ENCODE assay signal across 16 cellular contexts in the genomic region with DNA sequence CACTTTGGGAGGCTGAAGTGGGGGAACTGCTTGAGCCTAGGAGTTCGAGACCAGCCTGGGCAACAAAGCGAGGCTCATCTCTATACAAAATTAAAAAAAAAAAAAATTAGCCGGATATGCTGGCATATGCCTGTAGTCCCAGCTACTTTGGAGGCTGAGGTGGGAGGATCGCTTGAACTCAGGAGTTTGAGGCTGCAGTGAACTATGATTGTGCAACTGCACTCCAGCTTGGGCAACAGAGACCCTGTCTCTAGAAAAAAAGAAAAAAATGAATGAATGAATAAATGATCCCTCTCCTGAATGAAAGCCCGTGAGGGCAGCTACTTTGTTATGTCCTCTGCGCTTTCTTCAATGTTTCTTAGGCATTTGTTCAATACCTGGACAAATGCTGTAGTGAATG.
"Had no signal": no experiment of that assay in that cellular context is flagged by ENCODE, and none has a peak within 500 bp of the region (broad histone marks: within the 10 kb centered on the region; RNA-seq: fewer than 3 reads in every experiment).

No MANE protein-coding gene starts in this region.

- H3K4me3 Mint-ChIP-seq: naive thymus-derived CD4-positive, alpha-beta T cell; nephron progenitor cell; stimulated activated naive B cell treated with anti-CD40 and anti-IgM and Interleukin-4, amounts not matched to agents 10 μg/mL and 1 μg/mL and 100 μg/mL, for 72 hours; stimulated activated naive CD8-positive, alpha-beta T cell treated with anti-CD3 and anti-CD28 coated beads, Interleukin-15, amount 100 ng/mL, for 72 hours had no signal

- H3K36me3 ChIP-seq: left lung, neutrophil, tibial nerve had no signal

- DNase-seq: dorsolateral prefrontal cortex; effector CD8-positive, alpha-beta T cell; islet precursor cell; left lung; naive thymus-derived CD4-positive, alpha-beta T cell; nephron progenitor cell; stimulated activated CD4-positive, alpha-beta T cell treated with anti-CD3 and anti-CD28 coated beads, Interleukin-2, amount 100 ng/mL, for 24 hours; stimulated activated CD4-positive, alpha-beta T cell treated with anti-CD3 and anti-CD28 coated beads, Interleukin-4, amount 100 ng/mL, for 4 hours; stimulated activated naive B cell treated with anti-CD40 and anti-IgM and Interleukin-4, amounts not matched to agents 10 μg/mL and 1 μg/mL and 100 μg/mL, for 72 hours; testis had no signal

- H3K27me3 ChIP-seq: dorsolateral prefrontal cortex, left lung, testis, tibial nerve had no signal

- H3K9me3 Mint-ChIP-seq: stimulated activated naive B cell treated with anti-CD40 and anti-IgM and Interleukin-4, amounts not matched to agents 10 μg/mL and 1 μg/mL and 100 μg/mL, for 72 hours; stimulated activated naive CD8-positive, alpha-beta T cell treated with anti-CD3 and anti-CD28 coated beads, Interleukin-15, amount 100 ng/mL, for 72 hours had no signal

- H3K4me1 Mint-ChIP-seq: stimulated activated naive B cell treated with anti-CD40 and anti-IgM and Interleukin-4, amounts not matched to agents 10 μg/mL and 1 μg/mL and 100 μg/mL, for 72 hours had no signal

- H3K36me3 Mint-ChIP-seq: naive thymus-derived CD4-positive, alpha-beta T cell; stimulated activated naive B cell treated with anti-CD40 and anti-IgM and Interleukin-4, amounts not matched to agents 10 μg/mL and 1 μg/mL and 100 μg/mL, for 72 hours had no signal

- H3K4me3 ChIP-seq: coronary artery, dorsolateral prefrontal cortex, left lung, psoas muscle, skin epidermis, testis, tibial nerve had no signal

- H3K9me3 ChIP-seq: left lung, neutrophil, psoas muscle, testis, tibial nerve had no signal

- H3K27ac ChIP-seq: dorsolateral prefrontal cortex, left lung, neutrophil, psoas muscle, testis had no signal

- H3K27ac Mint-ChIP-seq: naive thymus-derived CD4-positive, alpha-beta T cell; stimulated activated naive B cell treated with anti-CD40 and anti-IgM and Interleukin-4, amounts not matched to agents 10 μg/mL and 1 μg/mL and 100 μg/mL, for 72 hours; stimulated activated naive CD8-positive, alpha-beta T cell treated with anti-CD3 and anti-CD28 coated beads, Interleukin-15, amount 100 ng/mL, for 72 hours had no signal

- ATAC-seq: stimulated activated naive B cell treated with anti-CD40 and anti-IgM and Interleukin-4, amounts not matched to agents 10 μg/mL and 1 μg/mL and 100 μg/mL, for 72 hours had no signal
